Comparison of ENCODE assay signal across 8 cellular contexts in the genomic region with DNA sequence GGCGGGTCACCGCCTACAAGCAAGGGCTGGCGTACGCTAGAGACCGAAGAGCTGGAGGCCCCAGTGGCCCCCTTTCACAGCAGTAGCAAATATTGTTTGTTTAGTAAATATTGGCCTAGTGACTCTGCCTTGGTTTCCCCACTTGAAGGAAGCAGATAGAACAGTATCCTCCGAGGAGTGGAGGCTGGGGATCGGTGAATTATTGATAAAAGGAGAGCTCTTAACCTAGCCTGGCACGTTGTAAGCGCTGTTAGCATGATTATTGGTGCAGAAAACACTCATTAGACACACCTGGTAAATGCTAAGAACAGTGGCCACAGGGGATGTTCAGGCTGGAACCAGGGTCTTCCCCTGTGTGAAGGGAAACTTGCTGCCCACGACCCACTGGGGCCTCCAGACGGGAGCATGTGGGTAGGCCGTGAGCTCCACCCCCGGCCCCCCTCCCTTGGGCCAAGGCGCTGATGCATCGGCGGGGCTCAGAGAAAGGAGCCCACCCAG. TPM values are rescaled to one million over a fixed set of nuclear protein-coding genes. Genes with fewer than 3 reads are reported as not detected.
DNase-seq lines count a peak whose midpoint lies in the region; ATAC-seq and TF ChIP-seq lines count a peak whose summit lies in the region.

No MANE protein-coding gene starts in this region.

- H3K4me1 ChIP-seq in Loucy (ENCODE audit: insufficient read depth, low read length, poor library complexity, severe bottlenecking) (peaks cover 27% of the 10 kb centered on the region), ectodermal cell (ENCODE audit: control insufficient read depth, insufficient read depth, low read length) (peaks cover 6% of the 10 kb centered on the region)

- peak overlapping the region; percentile 99 for H3K4me3 Mint-ChIP-seq in activated naive CD4-positive, alpha-beta T cell treated with anti-CD3 and anti-CD28 coated beads, Interleukin-2, amount 10 ng/mL, durations not matched to agents 7 days and 5 days
- peak overlapping the region; percentile 89 to 99 (median 98) for H3K4me3 Mint-ChIP-seq in naive B cell

- no peak for DNase-seq in activated naive CD4-positive, alpha-beta T cell treated with anti-CD3 and anti-CD28 coated beads, Interleukin-2, amount 10 ng/mL, durations not matched to agents 7 days and 5 days
- no peak for DNase-seq in activated naive CD4-positive, alpha-beta T cell treated with Interleukin-2 at 50 U/mL for 16 hours
- DNase-seq in naive B cell, result no peak
- DNase-seq in C1 segment of cervical spinal cord (lab: John Stamatoyannopoulos, UW), result no peak
- DNase-seq in iPS-NIHi11 (ENCODE audit: low spot score), result no peak
- DNase-seq in medulla oblongata (ENCODE audit: extremely low spot score), result no peak

- H3K9me3 Mint-ChIP-seq in activated naive CD4-positive, alpha-beta T cell treated with anti-CD3 and anti-CD28 coated beads, Interleukin-2, amount 10 ng/mL, durations not matched to agents 7 days and 5 days, result no peaks in the 10 kb centered on the region
- peaks cover 0 to 6% (median 0%) of the 10 kb centered on the region in 7 donors for H3K9me3 Mint-ChIP-seq in naive B cell

- no peak for TF ChIP-seq CTCF in Loucy (conservative IDR thresholded peaks at IDR 0.05; ENCODE audit: low read length)

- H3K79me2 ChIP-seq in Loucy (ENCODE audit: insufficient read depth, low read length), result peaks cover 64% of the 10 kb centered on the region

- CTCF ChIA-PET in activated naive CD4-positive, alpha-beta T cell treated with anti-CD3 and anti-CD28 coated beads, Interleukin-2, amount 10 ng/mL, durations not matched to agents 7 days and 5 days (lab: Charles Lee), result interaction anchor here (1.0 to 2.0 kb wide), 6 partner anchors 11 to 58 kb away, joined by 3 to 7 read pairs (median 4); no protein-coding TSS in a partner anchor

- 0 to 1% methylated on average over 16 of the region's 16 CpGs for WGBS in ectodermal cell, 2 experiments

- H3K36me3 Mint-ChIP-seq in activated naive CD4-positive, alpha-beta T cell treated with anti-CD3 and anti-CD28 coated beads, Interleukin-2, amount 10 ng/mL, durations not matched to agents 7 days and 5 days, result peaks cover 37% of the 10 kb centered on the region
- peaks cover 17 to 24% of the 10 kb centered on the region in 2 donors for H3K36me3 Mint-ChIP-seq in naive B cell

- H3K4me3 ChIP-seq in Loucy (ENCODE audit: low read length, poor library complexity, severe bottlenecking) (peak overlapping the region; percentile 98), ectodermal cell (ENCODE audit: insufficient read depth, low read depth, low read length) (peak overlapping the region; percentile 84)

- H2AFZ ChIP-seq in Loucy (ENCODE audit: low read length), result 0 out of 2 replicates have a peak overlapping the region, but pooled peaks have one; percentile 35

- H3K27me3 ChIP-seq in Loucy (ENCODE audit: insufficient read depth, low read length, poor library complexity, severe bottlenecking), result peaks cover 13% of the 10 kb centered on the region
- no peaks in the 10 kb centered on the region for H3K27me3 ChIP-seq in ectodermal cell (ENCODE audit: control insufficient read depth, insufficient read depth, low read length, poor library complexity, severe bottlenecking)

- H3K36me3 ChIP-seq in Loucy (ENCODE audit: insufficient read depth, low read length) (0 out of 2 replicates have a peak, but pooled peaks cover 4% of the 10 kb centered on the region), ectodermal cell (ENCODE audit: control insufficient read depth, insufficient read depth, low read length) (no peaks in the 10 kb centered on the region)

- H3K9me3 ChIP-seq in Loucy (ENCODE audit: insufficient read depth, low read depth, low read length) (no peaks in the 10 kb centered on the region), ectodermal cell (ENCODE audit: control insufficient read depth, low read length) (no peaks in the 10 kb centered on the region)

- no peaks in the 10 kb centered on the region for H3K9me2 ChIP-seq in Loucy (replicated peaks; ENCODE audit: low read depth, low read length)

- peaks cover 40% of the 10 kb centered on the region for H3K4me1 Mint-ChIP-seq in activated naive CD4-positive, alpha-beta T cell treated with anti-CD3 and anti-CD28 coated beads, Interleukin-2, amount 10 ng/mL, durations not matched to agents 7 days and 5 days
- peaks cover 46 to 82% (median 48%) of the 10 kb centered on the region in 3 donors for H3K4me1 Mint-ChIP-seq in naive B cell

- H3K27me3 Mint-ChIP-seq in activated naive CD4-positive, alpha-beta T cell treated with anti-CD3 and anti-CD28 coated beads, Interleukin-2, amount 10 ng/mL, durations not matched to agents 7 days and 5 days, result peaks cover 15% of the 10 kb centered on the region
- peaks cover 0 to 3% (median 0%) of the 10 kb centered on the region in 3 donors for H3K27me3 Mint-ChIP-seq in naive B cell

- H3K4me2 ChIP-seq in Loucy (ENCODE audit: low read depth, low read length, poor library complexity, severe bottlenecking), result peak overlapping the region; percentile 85

- peak overlapping the region; percentile 97 for H3K27ac ChIP-seq in ectodermal cell (ENCODE audit: insufficient read depth, low read depth, low read length, poor library complexity, severe bottlenecking)

- peak overlapping the region; percentile 95 for H3K9ac ChIP-seq in Loucy (ENCODE audit: low read depth, low read length, poor library complexity, severe bottlenecking)

- peak overlapping the region; percentile 99 for H3K27ac Mint-ChIP-seq in activated naive CD4-positive, alpha-beta T cell treated with anti-CD3 and anti-CD28 coated beads, Interleukin-2, amount 10 ng/mL, durations not matched to agents 7 days and 5 days
- H3K27ac Mint-ChIP-seq in naive B cell, result peak overlapping the region; percentile 99 to 100 (median 100)

- H4K20me1 ChIP-seq in Loucy (ENCODE audit: insufficient read depth, low read length, poor library complexity, severe bottlenecking), result peaks cover 24% of the 10 kb centered on the region

- H3F3A ChIP-seq in Loucy (ENCODE audit: low read depth), result peaks cover 14% of the 10 kb centered on the region

- peak; percentile 9 to 16 for ATAC-seq in naive B cell (ENCODE audit: low read depth in 2 of 2)

RNA-seq across cellular contexts. Expression of a gene that starts 2.2 kb away (rescaled TPM):
- polyA plus RNA-seq in ectodermal cell (2013, experiment 1 of 4), result 77.9 TPM
- polyA plus RNA-seq in ectodermal cell (2013, experiment 2 of 4), result 70.4 TPM
- polyA plus RNA-seq in ectodermal cell (2013, experiment 3 of 4), result 54.1 TPM
- 54.6 TPM for polyA plus RNA-seq in ectodermal cell (2013, experiment 4 of 4)
- 1,000 to 10,000 TPM in 2 of 6 donors, 100 to 1,000 TPM in 4; 351 to 1,131 (median 562) TPM for polyA plus RNA-seq in naive B cell (ENCODE audit: low read depth in 6 of 6)

RNA-seq across cellular contexts. Expression of a gene that starts 2.2 kb away (rescaled TPM):
- 37.9 TPM for polyA plus RNA-seq in ectodermal cell (2013, experiment 1 of 4)
- 32.1 TPM for polyA plus RNA-seq in ectodermal cell (2013, experiment 2 of 4)
- 39.2 TPM for polyA plus RNA-seq in ectodermal cell (2013, experiment 3 of 4)
- 38.1 TPM for polyA plus RNA-seq in ectodermal cell (2013, experiment 4 of 4)
- 10 to 100 TPM; 48.2 to 84.3 (median 60.0) TPM for polyA plus RNA-seq in naive B cell (ENCODE audit: low read depth in 6 of 6)

RNA-seq across cellular contexts. Expression of a gene that starts 34.3 kb away (rescaled TPM):
- 124 TPM for polyA plus RNA-seq in ectodermal cell (2013, experiment 1 of 4)
- 149 TPM for polyA plus RNA-seq in ectodermal cell (2013, experiment 2 of 4)
- polyA plus RNA-seq in ectodermal cell (2013, experiment 3 of 4), result 79.0 TPM
- polyA plus RNA-seq in ectodermal cell (2013, experiment 4 of 4), result 86.2 TPM
- polyA plus RNA-seq in naive B cell (ENCODE audit: low read depth in 6 of 6), result 1 to 10 TPM in 2 of 6 donors, under 1 TPM in 4; 0.47 to 1.4 (median 0.67) TPM

RNA-seq across cellular contexts. Expression of a gene that starts 35.9 kb away (rescaled TPM):
- 46.9 TPM for polyA plus RNA-seq in ectodermal cell (2013, experiment 1 of 4)
- 41.7 TPM for polyA plus RNA-seq in ectodermal cell (2013, experiment 2 of 4)
- polyA plus RNA-seq in ectodermal cell (2013, experiment 3 of 4), result 34.4 TPM
- 38.1 TPM for polyA plus RNA-seq in ectodermal cell (2013, experiment 4 of 4)
- polyA plus RNA-seq in naive B cell (ENCODE audit: low read depth in 6 of 6), result 10 to 100 TPM; 20.2 to 36.3 (median 24.1) TPM

RNA-seq across cellular contexts. Expression of a gene that starts 49.7 kb away (rescaled TPM):
- 0.43 TPM for polyA plus RNA-seq in ectodermal cell (2013, experiment 1 of 4)
- 1.0 TPM for polyA plus RNA-seq in ectodermal cell (2013, experiment 2 of 4)
- polyA plus RNA-seq in ectodermal cell (2013, experiment 3 of 4), result 1.6 TPM
- polyA plus RNA-seq in ectodermal cell (2013, experiment 4 of 4), result 1.5 TPM
- 10 to 100 TPM; 39.9 to 88.3 (median 50.8) TPM for polyA plus RNA-seq in naive B cell (ENCODE audit: low read depth in 6 of 6)
